Comparison of ENCODE assay signal across 18 cellular contexts in the genomic region with DNA sequence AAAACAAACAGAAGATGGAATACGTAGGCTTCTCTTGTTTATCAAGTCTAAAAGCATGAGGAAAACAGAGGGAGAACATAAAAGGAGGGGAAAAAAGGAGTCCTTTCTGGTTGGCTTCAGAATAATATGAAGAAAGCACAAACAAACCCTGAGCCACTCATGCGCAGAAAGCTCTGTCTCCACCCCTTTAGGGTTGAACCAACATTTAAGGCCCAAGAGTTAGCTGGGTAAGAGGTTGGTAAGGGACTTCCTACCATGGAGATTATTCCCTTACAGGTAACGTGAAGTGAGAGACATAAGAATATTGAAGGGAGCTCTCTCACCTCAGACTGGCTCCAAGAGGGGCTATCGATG.
DNase-seq lines count a peak whose midpoint lies in the region; ATAC-seq, FAIRE-seq and TF ChIP-seq lines count a peak whose summit lies in the region.
"Had no signal": no experiment of that assay in that cellular context is flagged by ENCODE, and none has a peak within 500 bp of the region (broad histone marks: within the 10 kb centered on the region; RNA-seq: fewer than 3 reads in every experiment).

No MANE protein-coding gene starts in this region.

- in situ Hi-C loops in HepG2 (cut with HindIII; ENCODE audit: extremely low pct_ligation_motif_present, low pct_unique_long_range_greater_than_20kb), result no loop called here

- no peak overlapping the region for H3K9ac ChIP-seq in HepG2 (ENCODE audit: insufficient read depth, low read depth, low read length)
- no peak overlapping the region for H3K9ac ChIP-seq in rectal smooth muscle tissue (ENCODE audit: low read length)
- H3K9ac ChIP-seq: KMS-11 had no signal

- no TSS peak for BruUV-seq in HepG2 (replicated peaks; lab: Mats Ljungman, UMichigan)

- H3K4me2 ChIP-seq in HepG2 (ENCODE audit: low read depth, low read length), result no peak overlapping the region
- H3K4me2 ChIP-seq: KMS-11 had no signal

- FAIRE-seq in HepG2 (lab: Jason Lieb, UNC), result no peak

- H3K36me3 ChIP-seq in right lobe of liver (no peaks in the 10 kb centered on the region), HepG2 (replicated peaks in 1 of 2; ENCODE audit: control insufficient read depth in 1 of 2, insufficient read depth in 2 of 2, low read length in 2 of 2) (no peaks in the 10 kb centered on the region), heart right ventricle (no peaks in the 10 kb centered on the region), rectal smooth muscle tissue (ENCODE audit: control insufficient read depth, insufficient read depth, low read length) (no peaks in the 10 kb centered on the region)
- H3K36me3 ChIP-seq: Peyer's patch had no signal

- TF ChIP-seq CTCF in right lobe of liver (IDR thresholded peaks at IDR 0.05) (no peak), HepG2 (CRISPR knock-in tag; IDR thresholded peaks at IDR 0.05) (no peak), heart right ventricle (IDR thresholded peaks at IDR 0.05) (no peak)

- no peak for TF ChIP-seq RAD21 in HepG2 (CRISPR knock-in tag; IDR thresholded peaks at IDR 0.05)

- no peaks in the 10 kb centered on the region for H3K27me3 ChIP-seq in right lobe of liver
- no peaks in the 10 kb centered on the region; a peak in 1 of 5 replicates for H3K27me3 ChIP-seq in HepG2 (ENCODE audit: control insufficient read depth in 1 of 2, insufficient read depth in 2 of 2, low read length in 2 of 2)
- no peaks in the 10 kb centered on the region for H3K27me3 ChIP-seq in heart right ventricle
- H3K27me3 ChIP-seq in rectal smooth muscle tissue (ENCODE audit: control insufficient read depth, insufficient read depth, low read length), result no peaks in the 10 kb centered on the region
- H3K27me3 ChIP-seq: Peyer's patch had no signal

- TF ChIP-seq POLR2A in right lobe of liver (IDR thresholded peaks at IDR 0.05) (no peak), HepG2 (IDR thresholded peaks at IDR 0.05; ENCODE audit: insufficient read depth in 1 of 2, low read depth in 2 of 2, low read length in 2 of 2) (no peak)

- H2AFZ ChIP-seq in HepG2 (ENCODE audit: low read length), result no peak overlapping the region

- POLR2A ChIA-PET in HepG2 (lab: Yijun Ruan, JAX), result no interaction called here

- H3K9me3 ChIP-seq in right lobe of liver, result no peaks in the 10 kb centered on the region
- no peaks in the 10 kb centered on the region for H3K9me3 ChIP-seq in HepG2 (ENCODE audit: low read length)
- H3K9me3 ChIP-seq in heart right ventricle, result no peaks in the 10 kb centered on the region
- H3K9me3 ChIP-seq: Peyer's patch had no signal

- DNase-seq in right lobe of liver (no peak), HepG2 (ENCODE audit: low spot score) (no peak), heart right ventricle (no peak), posterior cingulate gyrus (no peak)
- DNase-seq: C1 segment of cervical spinal cord, DMS 273 treated with DMSO at 0.1 percent for 48 hours, EL, GOT3, MM.1S, NCI-H2081, NCI-H446, NCI-H774, Peyer's patch, SHP77 treated with DMSO at 0.1 percent for 48 hours had no signal

- ATAC-seq in right lobe of liver, result peak in 3 of 4 donors; percentile 5 to 23 (median 8)
- no peak for ATAC-seq in HepG2
- peak in 6 of 8 donors; percentile 24 to 65 (median 38) for ATAC-seq in heart right ventricle
- ATAC-seq in HG03280 (IDR thresholded peaks at IDR 0.05; ENCODE audit: unreplicated experiment), result no peak
- no peak for ATAC-seq in HG02623 (IDR thresholded peaks at IDR 0.05; ENCODE audit: unreplicated experiment)

- H3K4me1 ChIP-seq in right lobe of liver, result peaks cover 0 to 36% (median 14%) of the 10 kb centered on the region in 4 donors
- H3K4me1 ChIP-seq in HepG2 (ENCODE audit: insufficient read depth, low read length), result no peaks in the 10 kb centered on the region
- H3K4me1 ChIP-seq in heart right ventricle, result peaks cover 0 to 31% (median 8%) of the 10 kb centered on the region in 9 donors
- peaks cover 2% of the 10 kb centered on the region for H3K4me1 ChIP-seq in rectal smooth muscle tissue (ENCODE audit: control insufficient read depth, insufficient read depth, low read length)

- H3K27ac ChIP-seq in right lobe of liver (peak overlapping the region in 1 of 3 donors; percentile 26), HepG2 (ENCODE audit: extremely low read length, insufficient read depth, low read length) (no peak overlapping the region), heart right ventricle (peak overlapping the region in 6 of 10 donors; percentile 42 to 62 (median 50)), rectal smooth muscle tissue (ENCODE audit: low read depth, low read length) (peak overlapping the region; percentile 33)
- H3K27ac ChIP-seq: KMS-11 had no signal

- TF ChIP-seq EP300 in HepG2 (IDR thresholded peaks at IDR 0.05; ENCODE audit: low read depth in 2 of 2, low read length in 2 of 2) (no peak), HepG2 (CRISPR knock-in tag; IDR thresholded peaks at IDR 0.05; ENCODE audit: borderline replicate concordance) (no peak)

- no peaks in the 10 kb centered on the region for H4K20me1 ChIP-seq in HepG2 (ENCODE audit: insufficient read depth, low read length)

- 67% methylated on average over 3 of the region's 4 CpGs for WGBS in right lobe of liver (ENCODE audit: insufficient coverage, low coverage, low lambda C conversion rate, missing lambda C conversion rate)
- 41% methylated on average over 4 of the region's 4 CpGs for WGBS in HepG2 (ENCODE audit: low lambda C conversion rate)
- 78 to 94% methylated on average over 4 of the region's 4 CpGs for WGBS in heart right ventricle, 2 donors

- no peaks in the 10 kb centered on the region for H3K79me2 ChIP-seq in HepG2 (ENCODE audit: insufficient read depth, low read length)

- H3K4me3 ChIP-seq in right lobe of liver, result no peak overlapping the region
- H3K4me3 ChIP-seq in HepG2 (replicated peaks in 1 of 3; ENCODE audit: insufficient read depth in 1 of 3, low read depth in 2 of 3, low read length in 3 of 3), result no peak overlapping the region
- H3K4me3 ChIP-seq in heart right ventricle, result no peak overlapping the region
- H3K4me3 ChIP-seq in rectal smooth muscle tissue (ENCODE audit: low read length), result no peak overlapping the region
- H3K4me3 ChIP-seq: Peyer's patch had no signal

- intact Hi-C loops in right lobe of liver (cut with DNase I), result no loop called here
- intact Hi-C loops in HepG2 (cut with micrococcal nuclease; ENCODE audit: unreplicated experiment), result no loop called here
- intact Hi-C loops in heart right ventricle (cut with DNase I), result no loop called here
- intact Hi-C loops in posterior cingulate gyrus (cut with DNase I), result no loop called here

- CTCF ChIA-PET in HepG2 (lab: Yijun Ruan, JAX; ENCODE audit: low intra/inter-chr PET ratio, low total read pairs), result no interaction called here

TF ChIP-seq in HepG2, 621 proteins besides CTCF, POLR2A, EP300 and RAD21:
- TF ChIP-seq ZNF326 (CRISPR knock-in tag; IDR thresholded peaks at IDR 0.05; ENCODE audit: borderline replicate concordance) (no peak), ZNF703 (CRISPR knock-in tag; IDR thresholded peaks at IDR 0.05; ENCODE audit: borderline replicate concordance) (no peak), HNF4G (IDR thresholded peaks at IDR 0.05; ENCODE audit: borderline replicate concordance, low read depth, low read length) (no peak), HNF4G (CRISPR knock-in tag; IDR thresholded peaks at IDR 0.05; ENCODE audit: borderline replicate concordance, low read depth) (no peak), RNF2 (conservative IDR thresholded peaks at IDR 0.05; ENCODE audit: low read depth) (no peak), ZMYM3 (CRISPR knock-in tag; IDR thresholded peaks at IDR 0.05) (no peak), ZNF619 (CRISPR knock-in tag; IDR thresholded peaks at IDR 0.05) (no peak), RORA (CRISPR knock-in tag; IDR thresholded peaks at IDR 0.05) (no peak), HOXA9 (CRISPR knock-in tag; IDR thresholded peaks at IDR 0.05; ENCODE audit: borderline replicate concordance) (no peak), ZIK1 (CRISPR knock-in tag; IDR thresholded peaks at IDR 0.05; ENCODE audit: borderline replicate concordance, low read depth) (no peak), KAT2B (IDR thresholded peaks at IDR 0.05; ENCODE audit: borderline replicate concordance, low read depth, low read length) (no peak)
- TF ChIP-seq, protein P1, sequence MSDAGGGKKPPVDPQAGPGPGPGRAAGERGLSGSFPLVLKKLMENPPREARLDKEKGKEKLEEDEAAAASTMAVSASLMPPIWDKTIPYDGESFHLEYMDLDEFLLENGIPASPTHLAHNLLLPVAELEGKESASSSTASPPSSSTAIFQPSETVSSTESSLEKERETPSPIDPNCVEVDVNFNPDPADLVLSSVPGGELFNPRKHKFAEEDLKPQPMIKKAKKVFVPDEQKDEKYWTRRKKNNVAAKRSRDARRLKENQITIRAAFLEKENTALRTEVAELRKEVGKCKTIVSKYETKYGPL (CRISPR knock-in tag; IDR thresholded peaks at IDR 0.05), result no peak
- TF ChIP-seq, protein P2, sequence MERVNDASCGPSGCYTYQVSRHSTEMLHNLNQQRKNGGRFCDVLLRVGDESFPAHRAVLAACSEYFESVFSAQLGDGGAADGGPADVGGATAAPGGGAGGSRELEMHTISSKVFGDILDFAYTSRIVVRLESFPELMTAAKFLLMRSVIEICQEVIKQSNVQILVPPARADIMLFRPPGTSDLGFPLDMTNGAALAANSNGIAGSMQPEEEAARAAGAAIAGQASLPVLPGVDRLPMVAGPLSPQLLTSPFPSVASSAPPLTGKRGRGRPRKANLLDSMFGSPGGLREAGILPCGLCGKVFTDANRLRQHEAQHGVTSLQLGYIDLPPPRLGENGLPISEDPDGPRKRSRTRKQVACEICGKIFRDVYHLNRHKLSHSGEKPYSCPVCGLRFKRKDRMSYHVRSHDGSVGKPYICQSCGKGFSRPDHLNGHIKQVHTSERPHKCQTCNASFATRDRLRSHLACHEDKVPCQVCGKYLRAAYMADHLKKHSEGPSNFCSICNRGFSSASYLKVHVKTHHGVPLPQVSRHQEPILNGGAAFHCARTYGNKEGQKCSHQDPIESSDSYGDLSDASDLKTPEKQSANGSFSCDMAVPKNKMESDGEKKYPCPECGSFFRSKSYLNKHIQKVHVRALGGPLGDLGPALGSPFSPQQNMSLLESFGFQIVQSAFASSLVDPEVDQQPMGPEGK (CRISPR knock-in tag; IDR thresholded peaks at IDR 0.05), result no peak
TF ChIP-seq in HepG2: peak in this region for 0.

Comparison
In these comparisons a context has a peak if more than half of its experiments do, and no peak if none do; other contexts are left out.
1. ATAC-seq: peak in right lobe of liver (3 of 4) and heart right ventricle (6 of 8); none in HepG2 (single experiment), HG03280 (single experiment) and HG02623 (single experiment).